ENCODE assay signal across 22 cellular contexts in genomic region chr12:3772380-3772779, GRCh38. TPM values are rescaled to one million over a fixed set of nuclear protein-coding genes. Genes with fewer than 3 reads are reported as not detected.
DNase-seq lines count a peak whose midpoint lies in the region; ATAC-seq and TF ChIP-seq lines count a peak whose summit lies in the region.
"Had no signal": no experiment of that assay in that cellular context is flagged by ENCODE, and none has a peak within 500 bp of the region (broad histone marks: within the 10 kb centered on the region; RNA-seq: fewer than 3 reads in every experiment).

No MANE protein-coding gene starts in this region.

- no peaks in the 10 kb centered on the region for H3K4me1 ChIP-seq in CD4-positive, CD25-positive, alpha-beta regulatory T cell (ENCODE audit: control insufficient read depth, insufficient read depth, low read length, poor library complexity, severe bottlenecking)
- H3K4me1 ChIP-seq in foreskin keratinocyte, result peaks cover 6% of the 10 kb centered on the region
- H3K4me1 ChIP-seq: body of pancreas had no signal

- peaks cover 6 to 12% (median 11%) of the 10 kb centered on the region in 4 donors for H3K4me1 Mint-ChIP-seq in CD4-positive, CD25-positive, alpha-beta regulatory T cell
- peaks cover 8% of the 10 kb centered on the region for H3K4me1 Mint-ChIP-seq in activated T-helper 17 cell treated with anti-CD3 and anti-CD28 coated beads, Interleukin-2, amount 50 U/mL, for 72 hours

- H3K4me3 ChIP-seq in CD4-positive, CD25-positive, alpha-beta regulatory T cell (ENCODE audit: low read depth, low read length), result peak overlapping the region; percentile 2
- H3K4me3 ChIP-seq: body of pancreas, hepatocyte, skin epidermis had no signal

- no peaks in the 10 kb centered on the region for H3K9me3 Mint-ChIP-seq in CD4-positive, CD25-positive, alpha-beta regulatory T cell
- H3K9me3 Mint-ChIP-seq in activated T-helper 17 cell treated with anti-CD3 and anti-CD28 coated beads, Interleukin-2, amount 50 U/mL, for 72 hours, result no peaks in the 10 kb centered on the region
- H3K9me3 Mint-ChIP-seq: activated CD4-positive, alpha-beta memory T cell treated with anti-CD3 and anti-CD28 coated beads for 36 hours; activated T-cell treated with anti-CD3 and anti-CD28 coated beads, Interleukin-2, amount 50 U/mL, for 24 hours; dendritic cell treated with granulocyte-macrophage colony-stimulating factor and Interleukin-4, amounts not matched to agents 40 ng/mL and 50 ng/mL, for 4 days; naive thymus-derived CD4-positive, alpha-beta T cell had no signal

- H3K4me3 Mint-ChIP-seq in CD4-positive, CD25-positive, alpha-beta regulatory T cell, result peak overlapping the region in 1 of 4 donors; percentile 28
- no peak overlapping the region for H3K4me3 Mint-ChIP-seq in activated T-helper 17 cell treated with anti-CD3 and anti-CD28 coated beads, Interleukin-2, amount 50 U/mL, for 72 hours
- H3K4me3 Mint-ChIP-seq: activated CD4-positive, alpha-beta memory T cell treated with anti-CD3 and anti-CD28 coated beads for 36 hours; activated naive CD8-positive, alpha-beta T cell; activated T-cell treated with anti-CD3 and anti-CD28 coated beads, Interleukin-2, amount 50 U/mL, for 24 hours; dendritic cell treated with granulocyte-macrophage colony-stimulating factor and Interleukin-4, amounts not matched to agents 40 ng/mL and 50 ng/mL, for 4 days; naive thymus-derived CD4-positive, alpha-beta T cell had no signal

- TF ChIP-seq CTCF in foreskin keratinocyte (conservative IDR thresholded peaks at IDR 0.05), result no peak

- no peaks in the 10 kb centered on the region for H3K27me3 Mint-ChIP-seq in CD4-positive, CD25-positive, alpha-beta regulatory T cell
- no peaks in the 10 kb centered on the region for H3K27me3 Mint-ChIP-seq in activated T-helper 17 cell treated with anti-CD3 and anti-CD28 coated beads, Interleukin-2, amount 50 U/mL, for 72 hours
- H3K27me3 Mint-ChIP-seq: activated CD4-positive, alpha-beta memory T cell treated with anti-CD3 and anti-CD28 coated beads for 36 hours; activated naive CD8-positive, alpha-beta T cell; activated T-cell treated with anti-CD3 and anti-CD28 coated beads, Interleukin-2, amount 50 U/mL, for 24 hours; naive thymus-derived CD4-positive, alpha-beta T cell had no signal

- no peaks in the 10 kb centered on the region for H3K27me3 ChIP-seq in CD4-positive, CD25-positive, alpha-beta regulatory T cell (ENCODE audit: control insufficient read depth, insufficient read depth, low read length)
- peaks cover 17% of the 10 kb centered on the region for H3K27me3 ChIP-seq in foreskin keratinocyte
- H3K27me3 ChIP-seq: body of pancreas had no signal

- H3K9me3 ChIP-seq in CD4-positive, CD25-positive, alpha-beta regulatory T cell (ENCODE audit: control insufficient read depth in 2 of 2, low read length in 2 of 2), result no peaks in the 10 kb centered on the region
- H3K9me3 ChIP-seq: body of pancreas had no signal

- DNase-seq in CD4-positive, CD25-positive, alpha-beta regulatory T cell, result peak in 2 of 3 donors; percentile 27 to 59
- DNase-seq in GM03348 (ENCODE audit: low spot score), result peak; percentile 16
- peak; percentile 17 to 49 for DNase-seq in foreskin keratinocyte
- no peak for DNase-seq in Ammon's horn (ENCODE audit: low spot score)
- no peak for DNase-seq in NCI-H1105 (lab: John Stamatoyannopoulos, UW)
- DNase-seq in NCI-H226, result no peak
- DNase-seq: activated CD4-positive, alpha-beta memory T cell treated with anti-CD3 and anti-CD28 coated beads for 36 hours; activated T-cell treated with anti-CD3 and anti-CD28 coated beads, Interleukin-2, amount 50 U/mL, for 24 hours; DMS53; islet precursor cell; MM.1S; NCI-H187; NCI-H446; stimulated activated CD4-positive, alpha-beta T cell treated with anti-CD3 and anti-CD28 coated beads, Interleukin-2, amount 100 ng/mL, for 48 hours; SW 1271 had no signal

- no peak overlapping the region for H3K27ac ChIP-seq in CD4-positive, CD25-positive, alpha-beta regulatory T cell (ENCODE audit: insufficient read depth, low read length, poor library complexity, severe bottlenecking)
- H3K27ac ChIP-seq in foreskin keratinocyte, result no peak overlapping the region
- H3K27ac ChIP-seq: body of pancreas, hepatocyte, skin epidermis had no signal

- H3K36me3 Mint-ChIP-seq in CD4-positive, CD25-positive, alpha-beta regulatory T cell, result no peaks in the 10 kb centered on the region
- H3K36me3 Mint-ChIP-seq in activated T-helper 17 cell treated with anti-CD3 and anti-CD28 coated beads, Interleukin-2, amount 50 U/mL, for 72 hours (ENCODE audit: low read depth), result no peaks in the 10 kb centered on the region
- H3K36me3 Mint-ChIP-seq: activated CD4-positive, alpha-beta memory T cell treated with anti-CD3 and anti-CD28 coated beads for 36 hours had no signal

- peak overlapping the region in 2 of 3 donors; percentile 5 to 43 for H3K27ac Mint-ChIP-seq in CD4-positive, CD25-positive, alpha-beta regulatory T cell
- H3K27ac Mint-ChIP-seq in activated T-helper 17 cell treated with anti-CD3 and anti-CD28 coated beads, Interleukin-2, amount 50 U/mL, for 72 hours, result peak overlapping the region; percentile 53
- H3K27ac Mint-ChIP-seq: activated CD4-positive, alpha-beta memory T cell treated with anti-CD3 and anti-CD28 coated beads for 36 hours; activated naive CD8-positive, alpha-beta T cell; activated T-cell treated with anti-CD3 and anti-CD28 coated beads, Interleukin-2, amount 50 U/mL, for 24 hours; dendritic cell treated with granulocyte-macrophage colony-stimulating factor and Interleukin-4, amounts not matched to agents 40 ng/mL and 50 ng/mL, for 4 days had no signal

- no peaks in the 10 kb centered on the region for H3K36me3 ChIP-seq in CD4-positive, CD25-positive, alpha-beta regulatory T cell (ENCODE audit: control insufficient read depth, insufficient read depth, low read length)

- peak in 1 of 2 donors; percentile 52 for ATAC-seq in CD4-positive, CD25-positive, alpha-beta regulatory T cell (ENCODE audit: low read depth in 2 of 2)
- ATAC-seq in activated T-helper 17 cell treated with anti-CD3 and anti-CD28 coated beads, Interleukin-2, amount 50 U/mL, for 72 hours (replicated peaks), result peak; percentile 47
- peak; percentile 26 for ATAC-seq in foreskin keratinocyte
- ATAC-seq: body of pancreas; naive thymus-derived CD4-positive, alpha-beta T cell had no signal

RNA-seq across cellular contexts. Expression of gene CRACR2A, which starts 19.5 kb away (rescaled TPM):
- total RNA-seq in CD4-positive, CD25-positive, alpha-beta regulatory T cell, result 42.9 TPM
- polyA plus RNA-seq in CD4-positive, CD25-positive, alpha-beta regulatory T cell, result 10 to 100 TPM in 3 of 4 donors, 1 to 10 TPM in 1; 8.2 to 13.7 (median 11.3) TPM
- total RNA-seq in activated T-helper 17 cell treated with anti-CD3 and anti-CD28 coated beads, Interleukin-2, amount 50 U/mL, for 72 hours, result 10 to 100 TPM; 39.4 to 46.3 TPM
- total RNA-seq in foreskin keratinocyte, result 1.4 and 2.2 TPM in 2 replicates
- 0.75 and 1.0 TPM in 2 replicates for polyA plus RNA-seq in foreskin keratinocyte

Comparison
In these comparisons a context has a peak if more than half of its experiments do, and no peak if none do; other contexts are left out.
1. DNase-seq: peak in CD4-positive, CD25-positive, alpha-beta regulatory T cell (2 of 3), GM03348 (single experiment) and foreskin keratinocyte (2 of 2); none in Ammon's horn (single experiment), NCI-H1105 (single experiment) and NCI-H226 (single experiment).
2. RNA of gene CRACR2A, which starts 19.5 kb away (total RNA-seq): 39.4 to 46.3 TPM in activated T-helper 17 cell treated with anti-CD3 and anti-CD28 coated beads, Interleukin-2, amount 50 U/mL, for 72 hours and 42.9 TPM in CD4-positive, CD25-positive, alpha-beta regulatory T cell (single experiment); 1.4 to 2.2 TPM in foreskin keratinocyte; every median in the first group is over 10 times any median in the second.